1 cellular context compared by ENCODE assay signal in the genomic region with DNA sequence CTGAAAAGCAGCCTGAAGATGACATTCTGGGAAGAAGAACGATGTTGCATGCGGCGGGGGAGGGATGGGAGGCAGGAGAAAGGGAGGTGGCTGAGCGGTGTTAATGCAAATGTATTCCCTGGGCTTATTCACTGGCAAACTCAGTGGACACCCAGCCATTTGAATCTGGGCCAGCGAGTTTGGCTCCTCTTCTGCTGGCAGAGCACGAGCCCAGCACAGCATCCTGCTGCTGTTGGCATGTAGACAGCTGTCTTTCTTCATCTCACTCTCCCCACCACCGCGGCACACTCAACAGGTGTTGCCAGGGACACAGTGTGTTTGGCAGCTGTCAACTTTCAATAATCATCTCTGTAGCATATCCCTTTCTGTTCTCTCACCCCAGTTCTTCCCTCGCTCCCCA.
TF ChIP-seq lines count a peak whose summit lies in the region.

No MANE protein-coding gene starts in this region.

TF ChIP-seq in GM23338, 12 proteins besides CTCF, POLR2A, EP300 and RAD21 (continued from another document):
- TF ChIP-seq, protein P1, sequence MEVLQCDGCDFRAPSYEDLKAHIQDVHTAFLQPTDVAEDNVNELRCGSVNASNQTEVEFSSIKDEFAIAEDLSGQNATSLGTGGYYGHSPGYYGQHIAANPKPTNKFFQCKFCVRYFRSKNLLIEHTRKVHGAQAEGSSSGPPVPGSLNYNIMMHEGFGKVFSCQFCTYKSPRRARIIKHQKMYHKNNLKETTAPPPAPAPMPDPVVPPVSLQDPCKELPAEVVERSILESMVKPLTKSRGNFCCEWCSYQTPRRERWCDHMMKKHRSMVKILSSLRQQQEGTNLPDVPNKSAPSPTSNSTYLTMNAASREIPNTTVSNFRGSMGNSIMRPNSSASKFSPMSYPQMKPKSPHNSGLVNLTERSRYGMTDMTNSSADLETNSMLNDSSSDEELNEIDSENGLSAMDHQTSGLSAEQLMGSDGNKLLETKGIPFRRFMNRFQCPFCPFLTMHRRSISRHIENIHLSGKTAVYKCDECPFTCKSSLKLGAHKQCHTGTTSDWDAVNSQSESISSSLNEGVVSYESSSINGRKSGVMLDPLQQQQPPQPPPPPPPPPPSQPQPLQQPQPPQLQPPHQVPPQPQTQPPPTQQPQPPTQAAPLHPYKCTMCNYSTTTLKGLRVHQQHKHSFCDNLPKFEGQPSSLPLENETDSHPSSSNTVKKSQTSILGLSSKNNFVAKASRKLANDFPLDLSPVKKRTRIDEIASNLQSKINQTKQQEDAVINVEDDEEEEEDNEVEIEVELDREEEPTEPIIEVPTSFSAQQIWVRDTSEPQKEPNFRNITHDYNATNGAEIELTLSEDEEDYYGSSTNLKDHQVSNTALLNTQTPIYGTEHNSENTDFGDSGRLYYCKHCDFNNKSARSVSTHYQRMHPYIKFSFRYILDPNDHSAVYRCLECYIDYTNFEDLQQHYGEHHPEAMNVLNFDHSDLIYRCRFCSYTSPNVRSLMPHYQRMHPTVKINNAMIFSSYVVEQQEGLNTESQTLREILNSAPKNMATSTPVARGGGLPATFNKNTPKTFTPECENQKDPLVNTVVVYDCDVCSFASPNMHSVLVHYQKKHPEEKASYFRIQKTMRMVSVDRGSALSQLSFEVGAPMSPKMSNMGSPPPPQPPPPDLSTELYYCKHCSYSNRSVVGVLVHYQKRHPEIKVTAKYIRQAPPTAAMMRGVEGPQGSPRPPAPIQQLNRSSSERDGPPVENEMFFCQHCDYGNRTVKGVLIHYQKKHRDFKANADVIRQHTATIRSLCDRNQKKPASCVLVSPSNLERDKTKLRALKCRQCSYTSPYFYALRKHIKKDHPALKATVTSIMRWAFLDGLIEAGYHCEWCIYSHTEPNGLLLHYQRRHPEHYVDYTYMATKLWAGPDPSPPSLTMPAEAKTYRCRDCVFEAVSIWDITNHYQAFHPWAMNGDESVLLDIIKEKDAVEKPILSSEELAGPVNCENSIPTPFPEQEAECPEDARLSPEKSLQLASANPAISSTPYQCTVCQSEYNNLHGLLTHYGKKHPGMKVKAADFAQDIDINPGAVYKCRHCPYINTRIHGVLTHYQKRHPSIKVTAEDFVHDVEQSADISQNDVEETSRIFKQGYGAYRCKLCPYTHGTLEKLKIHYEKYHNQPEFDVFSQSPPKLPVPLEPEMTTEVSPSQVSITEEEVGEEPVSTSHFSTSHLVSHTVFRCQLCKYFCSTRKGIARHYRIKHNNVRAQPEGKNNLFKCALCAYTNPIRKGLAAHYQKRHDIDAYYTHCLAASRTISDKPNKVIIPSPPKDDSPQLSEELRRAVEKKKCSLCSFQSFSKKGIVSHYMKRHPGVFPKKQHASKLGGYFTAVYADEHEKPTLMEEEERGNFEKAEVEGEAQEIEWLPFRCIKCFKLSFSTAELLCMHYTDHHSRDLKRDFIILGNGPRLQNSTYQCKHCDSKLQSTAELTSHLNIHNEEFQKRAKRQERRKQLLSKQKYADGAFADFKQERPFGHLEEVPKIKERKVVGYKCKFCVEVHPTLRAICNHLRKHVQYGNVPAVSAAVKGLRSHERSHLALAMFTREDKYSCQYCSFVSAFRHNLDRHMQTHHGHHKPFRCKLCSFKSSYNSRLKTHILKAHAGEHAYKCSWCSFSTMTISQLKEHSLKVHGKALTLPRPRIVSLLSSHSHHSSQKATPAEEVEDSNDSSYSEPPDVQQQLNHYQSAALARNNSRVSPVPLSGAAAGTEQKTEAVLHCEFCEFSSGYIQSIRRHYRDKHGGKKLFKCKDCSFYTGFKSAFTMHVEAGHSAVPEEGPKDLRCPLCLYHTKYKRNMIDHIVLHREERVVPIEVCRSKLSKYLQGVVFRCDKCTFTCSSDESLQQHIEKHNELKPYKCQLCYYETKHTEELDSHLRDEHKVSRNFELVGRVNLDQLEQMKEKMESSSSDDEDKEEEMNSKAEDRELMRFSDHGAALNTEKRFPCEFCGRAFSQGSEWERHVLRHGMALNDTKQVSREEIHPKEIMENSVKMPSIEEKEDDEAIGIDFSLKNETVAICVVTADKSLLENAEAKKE (CRISPR knock-in tag; IDR thresholded peaks at IDR 0.05), result no peak
- TF ChIP-seq JUNB (IDR thresholded peaks at IDR 0.05; ENCODE audit: unreplicated experiment) (no peak), CREB1 (CRISPR knock-in tag; IDR thresholded peaks at IDR 0.05; ENCODE audit: low read depth) (no peak)
